11 cellular contexts compared by ENCODE assay signal in genomic region chr13:41848435-41849255, GRCh38.
DNase-seq lines count a peak whose midpoint lies in the region; ATAC-seq and TF ChIP-seq lines count a peak whose summit lies in the region.
"Had no signal": no experiment of that assay in that cellular context is flagged by ENCODE, and none has a peak within 500 bp of the region (broad histone marks: within the 10 kb centered on the region; RNA-seq: fewer than 3 reads in every experiment).

No MANE protein-coding gene starts in this region.

- no peak overlapping the region for H3K4me3 Mint-ChIP-seq in endodermal cell
- H3K4me3 Mint-ChIP-seq in activated T-cell treated with anti-CD3 and anti-CD28 coated beads, Interleukin-2, amount 50 U/mL, for 72 hours: no peak overlapping the region
- H3K4me3 Mint-ChIP-seq: dendritic cell treated with granulocyte-macrophage colony-stimulating factor and Interleukin-4, amounts not matched to agents 40 ng/mL and 50 ng/mL, for 4 days had no signal

- TF ChIP-seq EP300 in transverse colon (IDR thresholded peaks at IDR 0.05; ENCODE audit: low read depth): no peak

- H3K36me3 ChIP-seq in BE2C (no peaks in the 10 kb centered on the region; the same call in 1 of the 2 replicates), endodermal cell (ENCODE audit: control insufficient read depth, insufficient read depth, low read length) (peaks cover 12% of the 10 kb centered on the region), transverse colon (peaks cover 0 to under 1% (median 0%) of the 10 kb centered on the region in 4 donors)

- H3K9me3 ChIP-seq in BE2C (no peaks in the 10 kb centered on the region; the same call in 1 of the 2 replicates), endodermal cell (ENCODE audit: control insufficient read depth, low read length) (peaks cover 12% of the 10 kb centered on the region), transverse colon (no peaks in the 10 kb centered on the region)

- peaks cover 8% of the 10 kb centered on the region for H3K4me1 Mint-ChIP-seq in endodermal cell
- no peaks in the 10 kb centered on the region for H3K4me1 Mint-ChIP-seq in activated T-cell treated with anti-CD3 and anti-CD28 coated beads, Interleukin-2, amount 50 U/mL, for 72 hours (ENCODE audit: low read depth)

- H3K4me1 ChIP-seq in BE2C (peaks cover 15% of the 10 kb centered on the region), endodermal cell (ENCODE audit: control insufficient read depth, insufficient read depth, low read length) (peaks cover 3% of the 10 kb centered on the region), transverse colon (no peaks in the 10 kb centered on the region)

- H3K27ac ChIP-seq in endodermal cell (ENCODE audit: low read depth, low read length) (no peak overlapping the region), transverse colon (no peak overlapping the region)

- in situ Hi-C loops in transverse colon (cut with MboI; ENCODE audit: low pct_ligation_motif_present in 1 of 4, low pct_unique_long_range_greater_than_20kb in 1 of 4, low sequenced_read_pairs in 3 of 4): no loop called here

- H3K27me3 ChIP-seq in BE2C (no peaks in the 10 kb centered on the region), endodermal cell (ENCODE audit: control insufficient read depth, insufficient read depth, low read length, poor library complexity, severe bottlenecking) (no peaks in the 10 kb centered on the region), transverse colon (no peaks in the 10 kb centered on the region)

- TF ChIP-seq POLR2A in transverse colon (IDR thresholded peaks at IDR 0.05): no peak

- H3K27ac Mint-ChIP-seq in endodermal cell: no peak overlapping the region
- no peak overlapping the region for H3K27ac Mint-ChIP-seq in activated T-cell treated with anti-CD3 and anti-CD28 coated beads, Interleukin-2, amount 50 U/mL, for 72 hours
- H3K27ac Mint-ChIP-seq: dendritic cell treated with granulocyte-macrophage colony-stimulating factor and Interleukin-4, amounts not matched to agents 40 ng/mL and 50 ng/mL, for 4 days had no signal

- intact Hi-C loops in transverse colon (cut with DNase I; ENCODE audit: low total_unique reads): no loop called here

- peaks cover 44% of the 10 kb centered on the region for H3K36me3 Mint-ChIP-seq in endodermal cell (ENCODE audit: low read depth)
- H3K36me3 Mint-ChIP-seq in activated T-cell treated with anti-CD3 and anti-CD28 coated beads, Interleukin-2, amount 50 U/mL, for 72 hours (ENCODE audit: insufficient read depth in 2 of 2): peaks cover 3 to 31% of the 10 kb centered on the region in 2 donors

- H3K9me3 Mint-ChIP-seq in endodermal cell: peaks cover 9% of the 10 kb centered on the region
- peaks cover 0 to 1% of the 10 kb centered on the region in 2 donors for H3K9me3 Mint-ChIP-seq in activated T-cell treated with anti-CD3 and anti-CD28 coated beads, Interleukin-2, amount 50 U/mL, for 72 hours

- WGBS in endodermal cell (ENCODE audit: insufficient coverage in 1 of 2, insufficient read length in 1 of 2), 2 experiments: 100% methylated on average over 1 of the region's 2 CpGs; no CpG with 5 or more reads in 1 of the 2 experiments
- 75 to 84% methylated on average over 1 to 2 of the region's 2 CpGs for WGBS in transverse colon (ENCODE audit: low coverage in 1 of 2), 2 donors

- H3K9ac ChIP-seq in endodermal cell (ENCODE audit: extremely low read depth, low read length, poor library complexity, severe bottlenecking): no peak overlapping the region

- TF ChIP-seq CTCF in BE2C (IDR thresholded peaks at IDR 0.05; ENCODE audit: low read depth, low read length) (peak; percentile 34), LNCaP clone FGC (IDR thresholded peaks at IDR 0.05; ENCODE audit: control insufficient read depth, extremely low read depth, insufficient read depth) (peak; percentile 24; the same call in 1 of the 2 replicates), endodermal cell (conservative IDR thresholded peaks at IDR 0.05) (peak; percentile 58), transverse colon (IDR thresholded peaks at IDR 0.05) (no peak)

- DNase-seq in BE2C (no peak), LNCaP clone FGC (ENCODE audit: low read depth) (no peak), endodermal cell (peak; percentile 45), left lobe of liver (ENCODE audit: low spot score) (no peak), NOMO-1 treated with DMSO at 0.1 percent for 48 hours (lab: John Stamatoyannopoulos, UW; ENCODE audit: unreplicated experiment) (no peak), transverse colon (no peak)
- no peak for DNase-seq in activated T-cell treated with anti-CD3 and anti-CD28 coated beads, Interleukin-2, amount 50 U/mL, for 72 hours
- DNase-seq: NCI-H2029; stimulated activated CD4-positive, alpha-beta T cell treated with anti-CD3 and anti-CD28 coated beads, Interleukin-2, amount 100 ng/mL, for 48 hours had no signal

- peak; percentile 11 for ATAC-seq in left lobe of liver
- ATAC-seq in activated T-cell treated with anti-CD3 and anti-CD28 coated beads, Interleukin-2, amount 50 U/mL, for 72 hours (replicated peaks in 1 of 2): no peak
- ATAC-seq in GM19452 (IDR thresholded peaks at IDR 0.05; ENCODE audit: unreplicated experiment): no peak

- no peak overlapping the region for H3K4me3 ChIP-seq in BE2C (ENCODE audit: low read depth, low read length)
- H3K4me3 ChIP-seq in LNCaP clone FGC (ENCODE audit: low read depth, low read length): no peak overlapping the region
- no peak overlapping the region for H3K4me3 ChIP-seq in endodermal cell (ENCODE audit: low read length)
- no peak overlapping the region for H3K4me3 ChIP-seq in transverse colon

- H3K27me3 Mint-ChIP-seq in endodermal cell (ENCODE audit: insufficient read depth): no peaks in the 10 kb centered on the region
- H3K27me3 Mint-ChIP-seq in activated T-cell treated with anti-CD3 and anti-CD28 coated beads, Interleukin-2, amount 50 U/mL, for 72 hours (ENCODE audit: low read depth): no peaks in the 10 kb centered on the region
- H3K27me3 Mint-ChIP-seq: dendritic cell treated with granulocyte-macrophage colony-stimulating factor and Interleukin-4, amounts not matched to agents 40 ng/mL and 50 ng/mL, for 4 days had no signal

Comparison
In these comparisons a context has a peak if more than half of its experiments do, and no peak if none do; other contexts are left out.
1. CTCF ChIP-seq: peak in BE2C (single experiment), LNCaP clone FGC (single experiment) and endodermal cell (single experiment); none in transverse colon (0 of 5).